Comparison of ENCODE assay signal across 9 cellular contexts in the genomic region with DNA sequence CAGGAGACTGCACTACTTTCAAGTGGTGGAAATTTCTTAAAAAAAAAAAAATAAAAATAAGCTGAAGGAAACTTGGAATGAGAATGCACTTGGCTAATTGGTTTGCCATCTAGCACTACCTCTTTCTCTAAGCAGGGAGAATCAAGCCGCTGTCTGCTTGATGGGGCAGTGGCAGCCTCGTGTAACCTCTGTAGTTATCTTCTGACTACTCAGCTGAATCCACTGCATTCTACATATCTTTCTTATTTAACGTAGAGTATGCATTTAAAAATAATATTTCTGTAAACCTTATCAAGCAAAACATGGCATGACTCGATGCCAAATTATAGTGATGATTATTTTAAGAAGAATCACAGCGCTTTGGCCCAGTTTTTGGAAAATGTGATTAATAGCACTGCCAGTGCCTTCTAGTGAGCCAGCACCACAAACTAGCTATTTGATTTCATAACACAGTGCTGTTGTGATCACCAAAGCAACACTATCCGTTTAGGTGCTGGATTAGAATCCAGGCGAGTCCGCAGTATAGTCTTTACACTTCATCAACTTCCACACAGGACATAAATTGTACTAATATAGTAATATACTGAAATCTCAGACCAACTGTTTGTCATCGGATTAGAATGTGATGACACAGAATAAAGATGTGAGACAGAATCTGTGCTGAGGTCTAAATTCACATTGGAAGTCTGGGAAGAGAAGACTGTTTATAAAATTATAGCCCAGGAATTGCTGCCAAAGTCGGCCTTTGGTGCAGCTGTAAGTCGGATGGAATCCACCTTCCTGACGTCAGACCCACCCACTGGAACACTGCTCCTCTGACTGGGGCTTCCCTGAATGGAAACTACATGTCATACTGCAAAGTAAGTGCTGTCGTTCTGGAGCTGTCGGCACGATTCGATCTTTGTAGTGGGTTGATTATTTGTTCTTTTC.
A peak's percentile ranks its signal among the peaks of the same experiment; 100 is the strongest.
DNase-seq lines count a peak whose midpoint lies in the region; ATAC-seq and TF ChIP-seq lines count a peak whose summit lies in the region.
"Had no signal": no experiment of that assay in that cellular context is flagged by ENCODE, and none has a peak within 500 bp of the region (broad histone marks: within the 10 kb centered on the region; RNA-seq: fewer than 3 reads in every experiment).

No MANE protein-coding gene starts in this region.

- no peaks in the 10 kb centered on the region for H3K36me3 Mint-ChIP-seq in activated CD8-positive, alpha-beta memory T cell treated with anti-CD3 and anti-CD28 coated beads, Interleukin-2, amount 10 ng/mL, durations not matched to agents 7 days and 5 days

- intact Hi-C loops in psoas muscle (cut with DNase I), result no loop called here

- H3K4me1 ChIP-seq in foreskin keratinocyte (peaks cover 17% of the 10 kb centered on the region), psoas muscle (peaks cover 10% of the 10 kb centered on the region)

- no peaks in the 10 kb centered on the region for H3K27me3 ChIP-seq in foreskin keratinocyte
- H3K27me3 ChIP-seq in psoas muscle (ENCODE audit: insufficient read depth in 3 of 3, low read length in 2 of 3), result no peaks in the 10 kb centered on the region

- H3K27me3 Mint-ChIP-seq in activated CD8-positive, alpha-beta memory T cell treated with anti-CD3 and anti-CD28 coated beads, Interleukin-2, amount 10 ng/mL, durations not matched to agents 7 days and 5 days, result no peaks in the 10 kb centered on the region

- CTCF ChIA-PET in activated CD8-positive, alpha-beta memory T cell treated with anti-CD3 and anti-CD28 coated beads, Interleukin-2, amount 10 ng/mL, durations not matched to agents 7 days and 5 days (lab: Charles Lee), result no interaction called here

- DNase-seq in Daoy (ENCODE audit: low read depth), result peak; percentile 79
- peak; percentile 54 to 85 for DNase-seq in foreskin keratinocyte
- peak; percentile 52 to 71 for DNase-seq in psoas muscle
- no peak for DNase-seq in activated CD4-positive, CD25-positive, alpha-beta regulatory T cell (lab: John Stamatoyannopoulos, UW)
- no peak for DNase-seq in effector CD8-positive, alpha-beta T cell (lab: John Stamatoyannopoulos, UW)
- no peak for DNase-seq in activated CD8-positive, alpha-beta memory T cell treated with anti-CD3 and anti-CD28 coated beads, Interleukin-2, amount 10 ng/mL, durations not matched to agents 7 days and 5 days
- DNase-seq: activated naive CD4-positive, alpha-beta T cell had no signal

- no peak for TF ChIP-seq CTCF in foreskin keratinocyte (conservative IDR thresholded peaks at IDR 0.05)
- no peak for TF ChIP-seq CTCF in psoas muscle (IDR thresholded peaks at IDR 0.05)

- H3K4me3 ChIP-seq in psoas muscle, result peak overlapping the region; percentile 23

- no peak overlapping the region for H3K27ac Mint-ChIP-seq in activated CD8-positive, alpha-beta memory T cell treated with anti-CD3 and anti-CD28 coated beads, Interleukin-2, amount 10 ng/mL, durations not matched to agents 7 days and 5 days

- H3K36me3 ChIP-seq in psoas muscle (ENCODE audit: insufficient read depth in 1 of 2, low read depth in 1 of 2), result no peaks in the 10 kb centered on the region

- WGBS in psoas muscle, 3 donors, result 9 to 20% (median 18%) methylated on average over 16 of the region's 16 CpGs

- ATAC-seq in SK-N-SH treated with all-trans-retinoic acid at 6 μM for 48 hours, result peak; percentile 74
- ATAC-seq in foreskin keratinocyte, result peak; percentile 35
- ATAC-seq in psoas muscle, result peak; percentile 82 to 92 (median 90)
- ATAC-seq in HG02610 (IDR thresholded peaks at IDR 0.05; ENCODE audit: unreplicated experiment), result no peak
- no peak for ATAC-seq in activated CD8-positive, alpha-beta memory T cell treated with anti-CD3 and anti-CD28 coated beads, Interleukin-2, amount 10 ng/mL, durations not matched to agents 7 days and 5 days

- no peak overlapping the region for H3K4me3 Mint-ChIP-seq in activated CD8-positive, alpha-beta memory T cell treated with anti-CD3 and anti-CD28 coated beads, Interleukin-2, amount 10 ng/mL, durations not matched to agents 7 days and 5 days

- no peaks in the 10 kb centered on the region for H3K4me1 Mint-ChIP-seq in activated CD8-positive, alpha-beta memory T cell treated with anti-CD3 and anti-CD28 coated beads, Interleukin-2, amount 10 ng/mL, durations not matched to agents 7 days and 5 days

- H3K27ac ChIP-seq in foreskin keratinocyte (peak overlapping the region; percentile 76), psoas muscle (peak overlapping the region; percentile 67)

- no peaks in the 10 kb centered on the region for H3K9me3 Mint-ChIP-seq in activated CD8-positive, alpha-beta memory T cell treated with anti-CD3 and anti-CD28 coated beads, Interleukin-2, amount 10 ng/mL, durations not matched to agents 7 days and 5 days (ENCODE audit: low read depth)

- no peaks in the 10 kb centered on the region for H3K9me3 ChIP-seq in psoas muscle

TF ChIP-seq in SK-N-SH treated with all-trans-retinoic acid at 6 μM for 48 hours, 23 proteins besides CTCF, POLR2A, EP300 and RAD21 (continues in another document):
- TF ChIP-seq CSDC2 (CRISPR knock-in tag; IDR thresholded peaks at IDR 0.05) (no peak), ZNF70 (CRISPR knock-in tag; IDR thresholded peaks at IDR 0.05) (no peak), GLIS3 (CRISPR knock-in tag; IDR thresholded peaks at IDR 0.05) (no peak), ZC3H10 (CRISPR knock-in tag; IDR thresholded peaks at IDR 0.05) (0 out of 2 replicates have a peak, but pooled peaks have one; percentile 17), ZNF565 (CRISPR knock-in tag; conservative IDR thresholded peaks at IDR 0.05; ENCODE audit: low read depth) (no peak), ARNTL (CRISPR knock-in tag; IDR thresholded peaks at IDR 0.05; ENCODE audit: borderline replicate concordance, low read depth) (no peak), ISL1 (CRISPR knock-in tag; IDR thresholded peaks at IDR 0.05) (peak; percentile 87), ZFP3 (CRISPR knock-in tag; IDR thresholded peaks at IDR 0.05) (no peak)
- TF ChIP-seq, protein P1, sequence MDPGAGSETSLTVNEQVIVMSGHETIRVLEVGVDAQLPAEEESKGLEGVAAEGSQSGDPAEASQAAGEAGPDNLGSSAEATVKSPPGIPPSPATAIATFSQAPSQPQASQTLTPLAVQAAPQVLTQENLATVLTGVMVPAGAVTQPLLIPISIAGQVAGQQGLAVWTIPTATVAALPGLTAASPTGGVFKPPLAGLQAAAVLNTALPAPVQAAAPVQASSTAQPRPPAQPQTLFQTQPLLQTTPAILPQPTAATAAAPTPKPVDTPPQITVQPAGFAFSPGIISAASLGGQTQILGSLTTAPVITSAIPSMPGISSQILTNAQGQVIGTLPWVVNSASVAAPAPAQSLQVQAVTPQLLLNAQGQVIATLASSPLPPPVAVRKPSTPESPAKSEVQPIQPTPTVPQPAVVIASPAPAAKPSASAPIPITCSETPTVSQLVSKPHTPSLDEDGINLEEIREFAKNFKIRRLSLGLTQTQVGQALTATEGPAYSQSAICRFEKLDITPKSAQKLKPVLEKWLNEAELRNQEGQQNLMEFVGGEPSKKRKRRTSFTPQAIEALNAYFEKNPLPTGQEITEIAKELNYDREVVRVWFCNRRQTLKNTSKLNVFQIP (CRISPR knock-in tag; IDR thresholded peaks at IDR 0.05; ENCODE audit: borderline replicate concordance, low read depth), result no peak; the same call in 1 of the 2 replicates
- TF ChIP-seq, protein P2, sequence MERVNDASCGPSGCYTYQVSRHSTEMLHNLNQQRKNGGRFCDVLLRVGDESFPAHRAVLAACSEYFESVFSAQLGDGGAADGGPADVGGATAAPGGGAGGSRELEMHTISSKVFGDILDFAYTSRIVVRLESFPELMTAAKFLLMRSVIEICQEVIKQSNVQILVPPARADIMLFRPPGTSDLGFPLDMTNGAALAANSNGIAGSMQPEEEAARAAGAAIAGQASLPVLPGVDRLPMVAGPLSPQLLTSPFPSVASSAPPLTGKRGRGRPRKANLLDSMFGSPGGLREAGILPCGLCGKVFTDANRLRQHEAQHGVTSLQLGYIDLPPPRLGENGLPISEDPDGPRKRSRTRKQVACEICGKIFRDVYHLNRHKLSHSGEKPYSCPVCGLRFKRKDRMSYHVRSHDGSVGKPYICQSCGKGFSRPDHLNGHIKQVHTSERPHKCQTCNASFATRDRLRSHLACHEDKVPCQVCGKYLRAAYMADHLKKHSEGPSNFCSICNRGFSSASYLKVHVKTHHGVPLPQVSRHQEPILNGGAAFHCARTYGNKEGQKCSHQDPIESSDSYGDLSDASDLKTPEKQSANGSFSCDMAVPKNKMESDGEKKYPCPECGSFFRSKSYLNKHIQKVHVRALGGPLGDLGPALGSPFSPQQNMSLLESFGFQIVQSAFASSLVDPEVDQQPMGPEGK (CRISPR knock-in tag; IDR thresholded peaks at IDR 0.05; ENCODE audit: borderline replicate concordance), result no peak
- TF ChIP-seq, protein P3, sequence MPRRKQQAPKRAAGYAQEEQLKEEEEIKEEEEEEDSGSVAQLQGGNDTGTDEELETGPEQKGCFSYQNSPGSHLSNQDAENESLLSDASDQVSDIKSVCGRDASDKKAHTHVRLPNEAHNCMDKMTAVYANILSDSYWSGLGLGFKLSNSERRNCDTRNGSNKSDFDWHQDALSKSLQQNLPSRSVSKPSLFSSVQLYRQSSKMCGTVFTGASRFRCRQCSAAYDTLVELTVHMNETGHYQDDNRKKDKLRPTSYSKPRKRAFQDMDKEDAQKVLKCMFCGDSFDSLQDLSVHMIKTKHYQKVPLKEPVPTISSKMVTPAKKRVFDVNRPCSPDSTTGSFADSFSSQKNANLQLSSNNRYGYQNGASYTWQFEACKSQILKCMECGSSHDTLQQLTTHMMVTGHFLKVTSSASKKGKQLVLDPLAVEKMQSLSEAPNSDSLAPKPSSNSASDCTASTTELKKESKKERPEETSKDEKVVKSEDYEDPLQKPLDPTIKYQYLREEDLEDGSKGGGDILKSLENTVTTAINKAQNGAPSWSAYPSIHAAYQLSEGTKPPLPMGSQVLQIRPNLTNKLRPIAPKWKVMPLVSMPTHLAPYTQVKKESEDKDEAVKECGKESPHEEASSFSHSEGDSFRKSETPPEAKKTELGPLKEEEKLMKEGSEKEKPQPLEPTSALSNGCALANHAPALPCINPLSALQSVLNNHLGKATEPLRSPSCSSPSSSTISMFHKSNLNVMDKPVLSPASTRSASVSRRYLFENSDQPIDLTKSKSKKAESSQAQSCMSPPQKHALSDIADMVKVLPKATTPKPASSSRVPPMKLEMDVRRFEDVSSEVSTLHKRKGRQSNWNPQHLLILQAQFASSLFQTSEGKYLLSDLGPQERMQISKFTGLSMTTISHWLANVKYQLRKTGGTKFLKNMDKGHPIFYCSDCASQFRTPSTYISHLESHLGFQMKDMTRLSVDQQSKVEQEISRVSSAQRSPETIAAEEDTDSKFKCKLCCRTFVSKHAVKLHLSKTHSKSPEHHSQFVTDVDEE (CRISPR knock-in tag; IDR thresholded peaks at IDR 0.05), result no peak

Comparison
In these comparisons a context has a peak if more than half of its experiments do, and no peak if none do; other contexts are left out.
1. DNase-seq: peak in Daoy (single experiment), foreskin keratinocyte (2 of 2) and psoas muscle (2 of 2); none in activated CD4-positive, CD25-positive, alpha-beta regulatory T cell (0 of 4), effector CD8-positive, alpha-beta T cell (single experiment) and activated CD8-positive, alpha-beta memory T cell treated with anti-CD3 and anti-CD28 coated beads, Interleukin-2, amount 10 ng/mL, durations not matched to agents 7 days and 5 days (single experiment).
2. ATAC-seq: peak in SK-N-SH treated with all-trans-retinoic acid at 6 μM for 48 hours (single experiment), foreskin keratinocyte (single experiment) and psoas muscle (4 of 4); none in HG02610 (single experiment) and activated CD8-positive, alpha-beta memory T cell treated with anti-CD3 and anti-CD28 coated beads, Interleukin-2, amount 10 ng/mL, durations not matched to agents 7 days and 5 days (single experiment).